In genomic region chr2:120851116-120851773, GRCh38 we compare ENCODE assay signal across 22 cellular contexts.
"Had no signal": no experiment of that assay in that cellular context is flagged by ENCODE, and none has a peak within 500 bp of the region (broad histone marks: within the 10 kb centered on the region; RNA-seq: fewer than 3 reads in every experiment).

No MANE protein-coding gene starts in this region.

- H3K9me3 ChIP-seq: prostate gland had no signal

- H3K4me1 ChIP-seq: prostate gland had no signal

- H3K4me3 Mint-ChIP-seq: activated naive CD4-positive, alpha-beta T cell treated with anti-CD3 and anti-CD28 coated beads for 36 hours; activated naive CD8-positive, alpha-beta T cell treated with anti-CD3 and anti-CD28 coated beads, Interleukin-2, amount 10 ng/mL, durations not matched to agents 7 days and 5 days; activated T-cell treated with anti-CD3 and anti-CD28 coated beads, Interleukin-2, amount 50 U/mL, for 24 hours; dendritic cell treated with granulocyte-macrophage colony-stimulating factor and Interleukin-4, amounts not matched to agents 40 ng/mL and 50 ng/mL, for 4 days; naive thymus-derived CD4-positive, alpha-beta T cell; stimulated activated naive CD8-positive, alpha-beta T cell treated with anti-CD3 and anti-CD28 coated beads, Interleukin-15, amount 100 ng/mL, for 72 hours had no signal

- FAIRE-seq: endometrium, kidney had no signal

- H3K27me3 Mint-ChIP-seq: activated naive CD8-positive, alpha-beta T cell treated with anti-CD3 and anti-CD28 coated beads, Interleukin-2, amount 10 ng/mL, durations not matched to agents 7 days and 5 days; activated T-cell treated with anti-CD3 and anti-CD28 coated beads, Interleukin-2, amount 50 U/mL, for 24 hours; stimulated activated naive CD8-positive, alpha-beta T cell treated with anti-CD3 and anti-CD28 coated beads, Interleukin-15, amount 100 ng/mL, for 72 hours had no signal

- H3K4me1 Mint-ChIP-seq: activated naive CD8-positive, alpha-beta T cell treated with anti-CD3 and anti-CD28 coated beads, Interleukin-2, amount 10 ng/mL, durations not matched to agents 7 days and 5 days; naive thymus-derived CD4-positive, alpha-beta T cell; stimulated activated naive CD8-positive, alpha-beta T cell treated with anti-CD3 and anti-CD28 coated beads, Interleukin-15, amount 100 ng/mL, for 72 hours had no signal

- DNase-seq: activated CD4-positive, alpha-beta T cell treated with anti-CD3 and anti-CD28 coated beads, Interleukin-2, amount 50 U/mL, for 4 hours; activated CD8-positive, alpha-beta memory T cell treated with anti-CD3 and anti-CD28 coated beads for 24 hours; activated CD8-positive, alpha-beta memory T cell treated with anti-CD3 and anti-CD28 coated beads, Interleukin-2, amount 50 U/mL, for 4 hours; activated naive CD4-positive, alpha-beta T cell treated with anti-CD3 and anti-CD28 coated beads for 36 hours; activated naive CD8-positive, alpha-beta T cell treated with anti-CD3 and anti-CD28 coated beads, Interleukin-2, amount 10 ng/mL, durations not matched to agents 7 days and 5 days; activated T-cell treated with anti-CD3 and anti-CD28 coated beads, Interleukin-2, amount 50 U/mL, for 24 hours; amniotic stem cell; effector CD4-positive, alpha-beta T cell; erythroblast; foreskin fibroblast; kidney; naive thymus-derived CD4-positive, alpha-beta T cell; stimulated activated CD4-positive, alpha-beta T cell treated with anti-CD3 and anti-CD28 coated beads, Interleukin-12 subunit alpha, Interleukin-12 subunit beta, amount 100 ng/mL, for 4 hours; stimulated activated CD4-positive, alpha-beta T cell treated with anti-CD3 and anti-CD28 coated beads, Interleukin-4, amount 100 ng/mL, for 4 hours; stimulated activated naive CD8-positive, alpha-beta T cell treated with anti-CD3 and anti-CD28 coated beads, Interleukin-15, amount 100 ng/mL, for 72 hours; T-helper 9 cell had no signal

- H3K36me3 ChIP-seq: prostate gland, tibial artery had no signal

- H3K27me3 ChIP-seq: tibial artery had no signal

- ATAC-seq: naive thymus-derived CD4-positive, alpha-beta T cell; stimulated activated naive CD8-positive, alpha-beta T cell treated with anti-CD3 and anti-CD28 coated beads, Interleukin-15, amount 100 ng/mL, for 72 hours had no signal

- H3K27ac Mint-ChIP-seq: activated naive CD4-positive, alpha-beta T cell treated with anti-CD3 and anti-CD28 coated beads for 36 hours; activated naive CD8-positive, alpha-beta T cell treated with anti-CD3 and anti-CD28 coated beads, Interleukin-2, amount 10 ng/mL, durations not matched to agents 7 days and 5 days; activated T-cell treated with anti-CD3 and anti-CD28 coated beads, Interleukin-2, amount 50 U/mL, for 24 hours; activated T-helper 2 cell treated with anti-CD3 and anti-CD28 coated beads, Interferon-gamma antibody, Interleukin-2, Interleukin-4, amounts not matched to agents 10 μg/mL and 5 μg/mL and 100 μg/mL, durations not matched to agents 14 hours and 24 hours and 36 hours; dendritic cell treated with granulocyte-macrophage colony-stimulating factor and Interleukin-4, amounts not matched to agents 40 ng/mL and 50 ng/mL, for 4 days; naive thymus-derived CD4-positive, alpha-beta T cell had no signal

- H3K27ac ChIP-seq: prostate gland, tibial artery had no signal

- H3K4me3 ChIP-seq: lung, prostate gland, tibial artery had no signal

- H3K36me3 Mint-ChIP-seq: activated naive CD8-positive, alpha-beta T cell treated with anti-CD3 and anti-CD28 coated beads, Interleukin-2, amount 10 ng/mL, durations not matched to agents 7 days and 5 days; naive thymus-derived CD4-positive, alpha-beta T cell had no signal

- H3K9me3 Mint-ChIP-seq: activated T-helper 2 cell treated with anti-CD3 and anti-CD28 coated beads, Interferon-gamma antibody, Interleukin-2, Interleukin-4, amounts not matched to agents 10 μg/mL and 5 μg/mL and 100 μg/mL, durations not matched to agents 14 hours and 24 hours and 36 hours had no signal
